ENCODE assay signal across 8 cellular contexts in genomic region chr16:4613636-4614570, GRCh38. TPM values are rescaled to one million over a fixed set of nuclear protein-coding genes. Genes with fewer than 3 reads are reported as not detected.
DNase-seq lines count a peak whose midpoint lies in the region; ATAC-seq and TF ChIP-seq lines count a peak whose summit lies in the region.

No MANE protein-coding gene starts in this region.

- H3K27ac ChIP-seq in right cardiac atrium (ENCODE audit: low read length) (peak overlapping the region; percentile 82), skin epidermis (peak overlapping the region; percentile 41 to 98 (median 90))

- no peaks in the 10 kb centered on the region for H3K27me3 Mint-ChIP-seq in activated naive CD4-positive, alpha-beta T cell treated with anti-CD3 and anti-CD28 coated beads, Interleukin-2, amount 50 U/mL, for 24 hours

- TF ChIP-seq CTCF in GM12875 (IDR thresholded peaks at IDR 0.05; ENCODE audit: borderline replicate concordance, insufficient read depth, low read depth, low read length), result no peak

- H3K9me3 Mint-ChIP-seq in activated naive CD4-positive, alpha-beta T cell treated with anti-CD3 and anti-CD28 coated beads, Interleukin-2, amount 50 U/mL, for 24 hours, result no peaks in the 10 kb centered on the region

- H3K27ac Mint-ChIP-seq in activated naive CD4-positive, alpha-beta T cell treated with anti-CD3 and anti-CD28 coated beads, Interleukin-2, amount 50 U/mL, for 24 hours, result peak overlapping the region; percentile 35

- H3K9me3 ChIP-seq in right cardiac atrium (ENCODE audit: control insufficient read depth, low read length), result no peaks in the 10 kb centered on the region

- H3K36me3 Mint-ChIP-seq in activated naive CD4-positive, alpha-beta T cell treated with anti-CD3 and anti-CD28 coated beads, Interleukin-2, amount 50 U/mL, for 24 hours, result no peaks in the 10 kb centered on the region

- no peaks in the 10 kb centered on the region for H3K27me3 ChIP-seq in right cardiac atrium (ENCODE audit: control insufficient read depth, insufficient read depth)

- no peak for ATAC-seq in right cardiac atrium

- intact Hi-C loops in right cardiac atrium (cut with DNase I), result loop anchor here in 1 of 4 donors (10.0 kb wide), 1 partner anchor 99 kb away; no protein-coding TSS in a partner anchor

- H3K4me3 ChIP-seq in GM12875 (ENCODE audit: low read depth, low read length), result peak overlapping the region; percentile 89
- H3K4me3 ChIP-seq in right cardiac atrium (ENCODE audit: low read length), result peak overlapping the region; percentile 87
- peak overlapping the region; percentile 81 to 98 (median 89) for H3K4me3 ChIP-seq in skin epidermis

- peaks cover 32% of the 10 kb centered on the region for H3K4me1 Mint-ChIP-seq in activated naive CD4-positive, alpha-beta T cell treated with anti-CD3 and anti-CD28 coated beads, Interleukin-2, amount 50 U/mL, for 24 hours

- H3K4me1 ChIP-seq in right cardiac atrium (ENCODE audit: control insufficient read depth, insufficient read depth, low read length), result peaks cover 10% of the 10 kb centered on the region

- peak overlapping the region; percentile 79 for H3K4me3 Mint-ChIP-seq in activated naive CD4-positive, alpha-beta T cell treated with anti-CD3 and anti-CD28 coated beads, Interleukin-2, amount 50 U/mL, for 24 hours

- under 1% methylated on average over 92 of the region's 92 CpGs for WGBS in right cardiac atrium

- DNase-seq in NCI-H2171 treated with DMSO at 0.1 percent for 48 hours (lab: John Stamatoyannopoulos, UW), result peak; percentile 38
- DNase-seq in right cardiac atrium, result peak; percentile 46 to 77 (median 74)
- no peak for DNase-seq in mesenteric fat pad (ENCODE audit: low spot score)
- DNase-seq in NCI-H1048 (lab: John Stamatoyannopoulos, UW), result no peak
- no peak for DNase-seq in T1000 (lab: John Stamatoyannopoulos, UW)

RNA-seq across cellular contexts. Expression of gene UBALD1, which starts 0.8 kb away (rescaled TPM):
- total RNA-seq in right cardiac atrium (10 to 100 TPM; 22.3 to 28.7 (median 25.7) TPM), mesenteric fat pad (20.9 TPM)
- 30.1 TPM for polyA plus RNA-seq in right cardiac atrium

RNA-seq across cellular contexts. Expression of gene MGRN1, which starts 10.7 kb away (rescaled TPM):
- total RNA-seq in right cardiac atrium (10 to 100 TPM; 37.0 to 49.9 (median 41.2) TPM), mesenteric fat pad (74.1 TPM)
- 22.0 TPM for polyA plus RNA-seq in right cardiac atrium

RNA-seq across cellular contexts. Expression of gene C16orf96, which starts 57.8 kb away (rescaled TPM):
- total RNA-seq in right cardiac atrium, result under 1 TPM in 3 of 4 donors, not detected in 1; 0.08 to 0.09 (median 0.08) TPM
- 0.02 TPM for polyA plus RNA-seq in right cardiac atrium
- 0.10 TPM for total RNA-seq in mesenteric fat pad

Comparison
In these comparisons a context has a peak if more than half of its experiments do, and no peak if none do; other contexts are left out.
1. DNase-seq: peak in NCI-H2171 treated with DMSO at 0.1 percent for 48 hours (single experiment) and right cardiac atrium (3 of 3); none in mesenteric fat pad (single experiment), NCI-H1048 (single experiment) and T1000 (single experiment).
2. Peak in every context shown above with its lines, with median percentiles within 50 percentile points of each other: H3K4me3 ChIP-seq.